ENCODE assay signal across 8 cellular contexts in genomic region chr12:47356129-47356622, GRCh38.
DNase-seq lines count a peak whose midpoint lies in the region; ATAC-seq and TF ChIP-seq lines count a peak whose summit lies in the region.

No MANE protein-coding gene starts in this region.

- H3K4me3 ChIP-seq in SK-N-SH (ENCODE audit: low read depth in 2 of 2, low read length in 1 of 2), result no peak overlapping the region

- peaks cover 19% of the 10 kb centered on the region; the same call in 1 of the 2 replicates for H3K27me3 ChIP-seq in SK-N-SH (ENCODE audit: insufficient read depth)

- H3K79me2 ChIP-seq in SK-N-SH (ENCODE audit: insufficient read depth), result no peaks in the 10 kb centered on the region

- no peak overlapping the region for H3K9ac ChIP-seq in SK-N-SH

- peak; percentile 28 for DNase-seq in GM13976 (ENCODE audit: low spot score)
- peak; percentile 79 for DNase-seq in NAMALWA (ENCODE audit: low spot score)
- DNase-seq in germinal center (ENCODE audit: low spot score), result peak; percentile 69
- DNase-seq in NCI-H2227 (lab: John Stamatoyannopoulos, UW; ENCODE audit: unreplicated experiment), result no peak
- DNase-seq in SK-N-SH, result no peak
- no peak for DNase-seq in NCI-H774 (lab: John Stamatoyannopoulos, UW)
- DNase-seq in inferior parietal cortex (ENCODE audit: extremely low spot score), result no peak

- no peak overlapping the region for H3K27ac ChIP-seq in SK-N-SH (ENCODE audit: low read depth in 2 of 2, low read length in 1 of 2)

- TF ChIP-seq CTCF in GM13976 (IDR thresholded peaks at IDR 0.05; ENCODE audit: borderline replicate concordance, control extremely low read depth, extremely low read depth, insufficient read depth, missing control alignments) (no peak), SK-N-SH (IDR thresholded peaks at IDR 0.05) (no peak)

- H4K20me1 ChIP-seq in SK-N-SH (ENCODE audit: insufficient read depth), result no peaks in the 10 kb centered on the region

- ATAC-seq in GM21619 (IDR thresholded peaks at IDR 0.05; ENCODE audit: unreplicated experiment), result peak; percentile 74

- H3K4me1 ChIP-seq in SK-N-SH (ENCODE audit: control insufficient read depth in 1 of 2, insufficient read depth in 2 of 2, low read depth in 1 of 2, low read length in 1 of 2), result peaks cover 0 to 2% of the 10 kb centered on the region in 2 experiments; a peak in 1 of 4 replicates

- H3K36me3 ChIP-seq in SK-N-SH (replicated peaks in 1 of 2; ENCODE audit: control insufficient read depth in 1 of 2, insufficient read depth in 2 of 2, low read length in 1 of 2), result no peaks in the 10 kb centered on the region

- H3K9me2 ChIP-seq in SK-N-SH, result no peaks in the 10 kb centered on the region

- H2AFZ ChIP-seq in SK-N-SH (ENCODE audit: low read depth), result no peak overlapping the region

- TF ChIP-seq EP300 in SK-N-SH (IDR thresholded peaks at IDR 0.05; ENCODE audit: borderline replicate concordance in 1 of 2, low read depth in 1 of 2, low read length in 1 of 2), result no peak

- CTCF ChIA-PET in SK-N-SH (lab: Yijun Ruan, JAX), result no interaction called here

- TF ChIP-seq RAD21 in SK-N-SH (IDR thresholded peaks at IDR 0.05; ENCODE audit: low read length), result no peak

- no peak overlapping the region for H3K4me2 ChIP-seq in SK-N-SH

- no peaks in the 10 kb centered on the region for H3F3A ChIP-seq in SK-N-SH (replicated peaks; ENCODE audit: insufficient read depth)

- POLR2A ChIA-PET in SK-N-SH (lab: Yijun Ruan, JAX), result no interaction called here

- 19% methylated on average over 3 of the region's 3 CpGs for WGBS in SK-N-SH (ENCODE audit: low lambda C conversion rate)

- H3K9me3 ChIP-seq in SK-N-SH, result no peaks in the 10 kb centered on the region

- in situ Hi-C loops in GM13976 (cut with MboI; ENCODE audit: low sequenced_read_pairs, unreplicated experiment), result no loop called here

TF ChIP-seq in SK-N-SH, 30 proteins besides CTCF, POLR2A, EP300 and RAD21:
- TF ChIP-seq TCF12 (IDR thresholded peaks at IDR 0.05), result no peak
- no peak for TF ChIP-seq NFIC (IDR thresholded peaks at IDR 0.05; ENCODE audit: borderline replicate concordance)
- no peak for TF ChIP-seq TEAD4 (IDR thresholded peaks at IDR 0.05; ENCODE audit: borderline replicate concordance, insufficient read depth)
- no peak for TF ChIP-seq POLR2AphosphoS5 (IDR thresholded peaks at IDR 0.05; ENCODE audit: low read depth, low read length)
- TF ChIP-seq SIN3A (IDR thresholded peaks at IDR 0.05; ENCODE audit: borderline replicate concordance, low read depth, low read length), result no peak
- no peak for TF ChIP-seq FOXJ3 (CRISPR knock-in tag; IDR thresholded peaks at IDR 0.05)
- no peak for TF ChIP-seq MAX (IDR thresholded peaks at IDR 0.05; ENCODE audit: low read depth)
- TF ChIP-seq, protein P1, sequence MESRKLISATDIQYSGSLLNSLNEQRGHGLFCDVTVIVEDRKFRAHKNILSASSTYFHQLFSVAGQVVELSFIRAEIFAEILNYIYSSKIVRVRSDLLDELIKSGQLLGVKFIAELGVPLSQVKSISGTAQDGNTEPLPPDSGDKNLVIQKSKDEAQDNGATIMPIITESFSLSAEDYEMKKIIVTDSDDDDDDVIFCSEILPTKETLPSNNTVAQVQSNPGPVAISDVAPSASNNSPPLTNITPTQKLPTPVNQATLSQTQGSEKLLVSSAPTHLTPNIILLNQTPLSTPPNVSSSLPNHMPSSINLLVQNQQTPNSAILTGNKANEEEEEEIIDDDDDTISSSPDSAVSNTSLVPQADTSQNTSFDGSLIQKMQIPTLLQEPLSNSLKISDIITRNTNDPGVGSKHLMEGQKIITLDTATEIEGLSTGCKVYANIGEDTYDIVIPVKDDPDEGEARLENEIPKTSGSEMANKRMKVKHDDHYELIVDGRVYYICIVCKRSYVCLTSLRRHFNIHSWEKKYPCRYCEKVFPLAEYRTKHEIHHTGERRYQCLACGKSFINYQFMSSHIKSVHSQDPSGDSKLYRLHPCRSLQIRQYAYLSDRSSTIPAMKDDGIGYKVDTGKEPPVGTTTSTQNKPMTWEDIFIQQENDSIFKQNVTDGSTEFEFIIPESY (IDR thresholded peaks at IDR 0.05; ENCODE audit: borderline replicate concordance, low read depth), result no peak
- TF ChIP-seq MEF2A (IDR thresholded peaks at IDR 0.05; ENCODE audit: borderline replicate concordance, low read depth), result no peak
- no peak for TF ChIP-seq GABPA (IDR thresholded peaks at IDR 0.05; ENCODE audit: low read depth)
- TF ChIP-seq IRF3 (IDR thresholded peaks at IDR 0.05; ENCODE audit: low read depth, low read length), result no peak
- no peak for TF ChIP-seq NRF1 (IDR thresholded peaks at IDR 0.05; ENCODE audit: low read depth, low read length)
- no peak for TF ChIP-seq RCOR1 (IDR thresholded peaks at IDR 0.05; ENCODE audit: low read length)
- TF ChIP-seq, protein P2, sequence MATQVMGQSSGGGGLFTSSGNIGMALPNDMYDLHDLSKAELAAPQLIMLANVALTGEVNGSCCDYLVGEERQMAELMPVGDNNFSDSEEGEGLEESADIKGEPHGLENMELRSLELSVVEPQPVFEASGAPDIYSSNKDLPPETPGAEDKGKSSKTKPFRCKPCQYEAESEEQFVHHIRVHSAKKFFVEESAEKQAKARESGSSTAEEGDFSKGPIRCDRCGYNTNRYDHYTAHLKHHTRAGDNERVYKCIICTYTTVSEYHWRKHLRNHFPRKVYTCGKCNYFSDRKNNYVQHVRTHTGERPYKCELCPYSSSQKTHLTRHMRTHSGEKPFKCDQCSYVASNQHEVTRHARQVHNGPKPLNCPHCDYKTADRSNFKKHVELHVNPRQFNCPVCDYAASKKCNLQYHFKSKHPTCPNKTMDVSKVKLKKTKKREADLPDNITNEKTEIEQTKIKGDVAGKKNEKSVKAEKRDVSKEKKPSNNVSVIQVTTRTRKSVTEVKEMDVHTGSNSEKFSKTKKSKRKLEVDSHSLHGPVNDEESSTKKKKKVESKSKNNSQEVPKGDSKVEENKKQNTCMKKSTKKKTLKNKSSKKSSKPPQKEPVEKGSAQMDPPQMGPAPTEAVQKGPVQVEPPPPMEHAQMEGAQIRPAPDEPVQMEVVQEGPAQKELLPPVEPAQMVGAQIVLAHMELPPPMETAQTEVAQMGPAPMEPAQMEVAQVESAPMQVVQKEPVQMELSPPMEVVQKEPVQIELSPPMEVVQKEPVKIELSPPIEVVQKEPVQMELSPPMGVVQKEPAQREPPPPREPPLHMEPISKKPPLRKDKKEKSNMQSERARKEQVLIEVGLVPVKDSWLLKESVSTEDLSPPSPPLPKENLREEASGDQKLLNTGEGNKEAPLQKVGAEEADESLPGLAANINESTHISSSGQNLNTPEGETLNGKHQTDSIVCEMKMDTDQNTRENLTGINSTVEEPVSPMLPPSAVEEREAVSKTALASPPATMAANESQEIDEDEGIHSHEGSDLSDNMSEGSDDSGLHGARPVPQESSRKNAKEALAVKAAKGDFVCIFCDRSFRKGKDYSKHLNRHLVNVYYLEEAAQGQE (IDR thresholded peaks at IDR 0.05; ENCODE audit: low read depth, low read length), result no peak
- no peak for TF ChIP-seq JUND (IDR thresholded peaks at IDR 0.05)
- TF ChIP-seq YY1 (IDR thresholded peaks at IDR 0.05; ENCODE audit: low read depth), result no peak
- no peak for TF ChIP-seq CHD2 (IDR thresholded peaks at IDR 0.05; ENCODE audit: low read length, partially characterized antibody)
- no peak for TF ChIP-seq GATA2 (CRISPR knock-in tag; IDR thresholded peaks at IDR 0.05)
- no peak for TF ChIP-seq EZH2phosphoT487 (IDR thresholded peaks at IDR 0.05; ENCODE audit: borderline replicate concordance, low read depth)
- TF ChIP-seq SMC3 (IDR thresholded peaks at IDR 0.05; ENCODE audit: low read depth, low read length), result no peak
TF ChIP-seq in SK-N-SH: peak in this region for 0.

Comparison
In these comparisons a context has a peak if more than half of its experiments do, and no peak if none do; other contexts are left out.
1. DNase-seq: peak in GM13976 (single experiment), NAMALWA (single experiment) and germinal center (single experiment); none in NCI-H2227 (single experiment), SK-N-SH (single experiment), NCI-H774 (single experiment) and inferior parietal cortex (single experiment).